ENCODE assay signal across 30 cellular contexts in genomic region chr3:127805026-127805753, GRCh38. TPM values are rescaled to one million over a fixed set of nuclear protein-coding genes. Genes with fewer than 3 reads are reported as not detected.
DNase-seq lines count a peak whose midpoint lies in the region; ATAC-seq, FAIRE-seq and TF ChIP-seq lines count a peak whose summit lies in the region.
"Had no signal": no experiment of that assay in that cellular context is flagged by ENCODE, and none has a peak within 500 bp of the region (broad histone marks: within the 10 kb centered on the region; RNA-seq: fewer than 3 reads in every experiment).

No MANE protein-coding gene starts in this region.

- H3K56ac ChIP-seq in H1 (replicated peaks; ENCODE audit: insufficient read length, low read depth, low read length) = no peak overlapping the region

- H3K14ac ChIP-seq in H1 (ENCODE audit: insufficient read length) = no peak overlapping the region

- H2BK5ac ChIP-seq in H1 (ENCODE audit: low read depth, low read length) = no peak overlapping the region

- H2BK120ac ChIP-seq in H1 (replicated peaks; ENCODE audit: low read depth, low read length) = no peak overlapping the region

- WGBS in H1 (ENCODE audit: extremely low coverage in 1 of 2, insufficient coverage in 1 of 2, insufficient read length in 1 of 2, insufficient replicate concordance in 2 of 2, low coverage in 1 of 2, low lambda C conversion rate in 2 of 2, missing lambda C conversion rate in 1 of 2), 2 experiments = 92% methylated on average over 10 of the region's 10 CpGs; no CpG with 5 or more reads in 1 of the 2 experiments

- H4K8ac ChIP-seq in H1 (ENCODE audit: extremely low read depth, insufficient read depth, low read length) = no peak overlapping the region

- H3K9me3 ChIP-seq in Loucy (ENCODE audit: insufficient read depth, low read depth, low read length) (no peaks in the 10 kb centered on the region), H1 (ENCODE audit: insufficient read depth in 2 of 2, low read depth in 1 of 2, low read length in 1 of 2) (no peaks in the 10 kb centered on the region)
- H3K9me3 ChIP-seq: lower lobe of right lung, Peyer's patch, stomach, upper lobe of left lung had no signal

- H2AFZ ChIP-seq in Loucy (ENCODE audit: low read length) = no peak overlapping the region
- H2AFZ ChIP-seq in H1 (ENCODE audit: low read length) = no peak overlapping the region; the same call in 1 of the 2 replicates

- no peak for TF ChIP-seq RAD21 in H1 (IDR thresholded peaks at IDR 0.05 in 1 of 2, conservative IDR thresholded peaks at IDR 0.05 in 1 of 2; ENCODE audit: low read depth in 2 of 2, low read length in 2 of 2)

- no peak for TF ChIP-seq POLR2A in H1 (IDR thresholded peaks at IDR 0.05; ENCODE audit: control extremely low read depth in 1 of 2, low read depth in 2 of 2, low read length in 2 of 2)

- H3K9me2 ChIP-seq in Loucy (replicated peaks; ENCODE audit: low read depth, low read length) = no peaks in the 10 kb centered on the region

- H3K9ac ChIP-seq in Loucy (ENCODE audit: low read depth, low read length, poor library complexity, severe bottlenecking) = peak overlapping the region; percentile 19
- H3K9ac ChIP-seq in H1 (replicated peaks in 1 of 4; ENCODE audit: extremely low read depth in 1 of 4, low read depth in 3 of 4, low read length in 3 of 4) = no peak overlapping the region; a peak in 1 of 7 replicates

- CTCF ChIA-PET in H1 (lab: Charles Lee; ENCODE audit: partially characterized antibody) = interaction anchor here (0.6 to 1.9 kb wide), 3 partner anchors 14 to 125 kb away, joined by 3 to 4 read pairs (median 4); no protein-coding TSS in a partner anchor

- H3K4me3 Mint-ChIP-seq in mesothelial cell of epicardium = no peak overlapping the region
- H3K4me3 Mint-ChIP-seq: CD4-positive, CD25-positive, alpha-beta regulatory T cell; dendritic cell treated with granulocyte-macrophage colony-stimulating factor and Interleukin-4, amounts not matched to agents 40 ng/mL and 50 ng/mL, for 4 days; IgD-negative memory B cell; nephron progenitor cell had no signal

- DNase-seq in G401 (ENCODE audit: low spot score) = peak; percentile 64
- no peak for DNase-seq in H1 (ENCODE audit: low read depth in 1 of 2, low spot score in 2 of 2)
- peak; percentile 52 for DNase-seq in middle frontal gyrus (ENCODE audit: extremely low spot score, low spot score)
- no peak for DNase-seq in activated CD4-positive, alpha-beta T cell treated with anti-CD3 and anti-CD28 coated beads for 48 hours
- DNase-seq in mesothelial cell of epicardium (ENCODE audit: low spot score in 2 of 2, unreplicated experiment in 2 of 2) = no peak
- DNase-seq: activated CD4-positive, alpha-beta T cell treated with anti-CD3 and anti-CD28 coated beads, Interleukin-2, amount 50 U/mL, for 1 hour; activated naive CD4-positive, alpha-beta T cell treated with Interleukin-2 at 50 U/mL for 16 hours; activated T-cell treated with anti-CD3 and anti-CD28 coated beads, Interleukin-2, amount 50 U/mL, for 48 hours; amniotic stem cell; CD4-positive, CD25-positive, alpha-beta regulatory T cell; EL; lower lobe of right lung; NCI-H1105; NCI-H187 treated with DMSO at 0.1 percent for 48 hours; NCI-H526; nephron progenitor cell; Peyer's patch; SIG-M5; stimulated activated CD8-positive, alpha-beta memory T cell treated with anti-CD3 and anti-CD28 coated beads, Interleukin-4, amount 100 ng/mL, for 48 hours; stomach; SW 1271; T-helper 9 cell had no signal

- no peak overlapping the region for H2BK12ac ChIP-seq in H1 (ENCODE audit: low read depth, low read length)

- H3K79me1 ChIP-seq in H1 (ENCODE audit: low read depth, low read length) = no peaks in the 10 kb centered on the region

- no peaks in the 10 kb centered on the region for H3K36me3 Mint-ChIP-seq in mesothelial cell of epicardium
- H3K36me3 Mint-ChIP-seq: CD4-positive, CD25-positive, alpha-beta regulatory T cell had no signal

- H2AK5ac ChIP-seq in H1 (ENCODE audit: low read depth, low read length) = no peak overlapping the region

- no peaks in the 10 kb centered on the region for H3K9me3 Mint-ChIP-seq in mesothelial cell of epicardium
- H3K9me3 Mint-ChIP-seq: CD4-positive, CD25-positive, alpha-beta regulatory T cell; dendritic cell treated with granulocyte-macrophage colony-stimulating factor and Interleukin-4, amounts not matched to agents 40 ng/mL and 50 ng/mL, for 4 days; nephron progenitor cell had no signal

- H3K4me3 ChIP-seq in Loucy (ENCODE audit: low read length, poor library complexity, severe bottlenecking) (no peak overlapping the region), H1 (ENCODE audit: extremely low read depth in 1 of 4, insufficient read depth in 2 of 4, low read depth in 3 of 4, low read length in 4 of 4) (no peak overlapping the region)
- H3K4me3 ChIP-seq: lower lobe of right lung, Peyer's patch, stomach, upper lobe of left lung had no signal

- H4K5ac ChIP-seq in H1 (ENCODE audit: insufficient read length, low read depth, low read length) = no peak overlapping the region

- no peak overlapping the region for H2BK15ac ChIP-seq in H1 (ENCODE audit: low read length)

- H4K20me1 ChIP-seq in Loucy (ENCODE audit: insufficient read depth, low read length, poor library complexity, severe bottlenecking) = no peaks in the 10 kb centered on the region
- H4K20me1 ChIP-seq in H1 (replicated peaks in 1 of 2; ENCODE audit: control insufficient read depth in 1 of 2, insufficient read depth in 2 of 2, low read length in 2 of 2) = peaks cover 0 to 4% of the 10 kb centered on the region in 2 experiments

- no peak overlapping the region for H3K27ac Mint-ChIP-seq in mesothelial cell of epicardium
- H3K27ac Mint-ChIP-seq: CD4-positive, CD25-positive, alpha-beta regulatory T cell; dendritic cell treated with granulocyte-macrophage colony-stimulating factor and Interleukin-4, amounts not matched to agents 40 ng/mL and 50 ng/mL, for 4 days; IgD-negative memory B cell; nephron progenitor cell had no signal

- TF ChIP-seq EP300 in H1 (IDR thresholded peaks at IDR 0.05; ENCODE audit: borderline replicate concordance in 1 of 2, low read depth in 2 of 2, low read length in 2 of 2) = no peak

- no peak for FAIRE-seq in H1 (lab: Jason Lieb, UNC)
- FAIRE-seq: bronchial epithelial cell, D721Med, endometrium had no signal

- no peak for TF ChIP-seq CTCF in Loucy (conservative IDR thresholded peaks at IDR 0.05; ENCODE audit: low read length)
- no peak for TF ChIP-seq CTCF in H1 (IDR thresholded peaks at IDR 0.05; ENCODE audit: control extremely low read depth in 1 of 3, insufficient read depth in 1 of 3, low read depth in 1 of 3, low read length in 3 of 3)
- TF ChIP-seq CTCF in mesothelial cell of epicardium (IDR thresholded peaks at IDR 0.05; ENCODE audit: unreplicated experiment) = no peak

- H3K79me2 ChIP-seq in Loucy (ENCODE audit: insufficient read depth, low read length) (peaks cover 70% of the 10 kb centered on the region), H1 (ENCODE audit: control insufficient read depth in 1 of 2, insufficient read depth in 2 of 2, low read length in 2 of 2) (no peaks in the 10 kb centered on the region)

- no peaks in the 10 kb centered on the region for H3K4me1 Mint-ChIP-seq in mesothelial cell of epicardium

- in situ Hi-C loops in G401 (cut with HindIII; ENCODE audit: low sequenced_read_pairs) = no loop called here

- no peak overlapping the region for H3K23ac ChIP-seq in H1 (ENCODE audit: insufficient read length)

- peaks cover 32% of the 10 kb centered on the region for H3K36me3 ChIP-seq in Loucy (ENCODE audit: insufficient read depth, low read length)
- no peaks in the 10 kb centered on the region for H3K36me3 ChIP-seq in H1 (ENCODE audit: control insufficient read depth in 2 of 4, insufficient read depth in 4 of 4, low read length in 3 of 4)

- no peak overlapping the region for H2BK20ac ChIP-seq in H1 (ENCODE audit: low read length)

- H3K4ac ChIP-seq in H1 (replicated peaks; ENCODE audit: insufficient read length, low read depth, low read length) = no peak overlapping the region

- no peak overlapping the region for H3K27ac ChIP-seq in H1 (ENCODE audit: low read depth, low read length)
- H3K27ac ChIP-seq: lower lobe of right lung, Peyer's patch, stomach, upper lobe of left lung had no signal

- H3K27me3 Mint-ChIP-seq in mesothelial cell of epicardium (ENCODE audit: low read depth) = peaks cover 5% of the 10 kb centered on the region
- H3K27me3 Mint-ChIP-seq: CD4-positive, CD25-positive, alpha-beta regulatory T cell; dendritic cell treated with granulocyte-macrophage colony-stimulating factor and Interleukin-4, amounts not matched to agents 40 ng/mL and 50 ng/mL, for 4 days; IgD-negative memory B cell had no signal

- H3K4me1 ChIP-seq in Loucy (ENCODE audit: insufficient read depth, low read length, poor library complexity, severe bottlenecking) (peaks cover 65% of the 10 kb centered on the region), H1 (replicated peaks in 1 of 4; ENCODE audit: control insufficient read depth in 3 of 4, insufficient read depth in 4 of 4, low read length in 3 of 4) (no peaks in the 10 kb centered on the region)

- no peak overlapping the region for H3K18ac ChIP-seq in H1 (ENCODE audit: extremely low read depth, low read length)

- H3K27me3 ChIP-seq in Loucy (ENCODE audit: insufficient read depth, low read length, poor library complexity, severe bottlenecking) (no peaks in the 10 kb centered on the region), H1 (replicated peaks in 1 of 4; ENCODE audit: control insufficient read depth in 3 of 4, extremely low read depth in 1 of 4, insufficient read depth in 3 of 4, low read length in 3 of 4) (no peaks in the 10 kb centered on the region)
- H3K27me3 ChIP-seq: Peyer's patch, stomach, upper lobe of left lung had no signal

- no peak overlapping the region for H4K91ac ChIP-seq in H1 (replicated peaks; ENCODE audit: insufficient read length, low read length)

- POLR2A ChIA-PET in H1 (lab: Charles Lee; ENCODE audit: partially characterized antibody) = no interaction called here

- H3K4me2 ChIP-seq in Loucy (ENCODE audit: low read depth, low read length, poor library complexity, severe bottlenecking) = no peak overlapping the region
- H3K4me2 ChIP-seq in H1 (ENCODE audit: insufficient read depth in 1 of 2, low read depth in 2 of 2, low read length in 2 of 2) = no peak overlapping the region

- peaks cover 11% of the 10 kb centered on the region for H3F3A ChIP-seq in Loucy (ENCODE audit: low read depth)

- ATAC-seq in HG02623 (IDR thresholded peaks at IDR 0.05; ENCODE audit: unreplicated experiment) = no peak
- ATAC-seq: lower lobe of right lung had no signal

- peaks cover 4% of the 10 kb centered on the region; the same call in 1 of the 2 replicates for H3K23me2 ChIP-seq in H1 (ENCODE audit: low read depth, low read length)

RNA-seq across cellular contexts. Expression of gene MGLL, which starts 17.1 kb away (rescaled TPM):
- not detected in 2 replicates for total RNA-seq in G401 (2014; rRNA removed; shearing (Covaris generic))
- total RNA-seq in H1 (2021; fragmentation: NEBNext Ultra II Directional; extraction: Animal tissue kit (Norgen Biotek cat#: 25700)) = 0.34 and 0.75 TPM in 2 replicates
- polyA plus RNA-seq in H1 (2011; rRNA removed) = 0.05 and 0.24 TPM in 2 replicates
- 0.13 TPM for polyA plus RNA-seq in H1 (2011; cell fraction: cytosol; rRNA removed)
- polyA plus RNA-seq in H1 (2011; cell fraction: nucleus; rRNA removed) = 0.13 TPM
- 0.05 to 1.1 TPM (median 0.35 TPM) in 4 replicates for polyA plus RNA-seq in H1 (2012, experiment 1 of 2)
- polyA plus RNA-seq in H1 (2012, experiment 2 of 2) = 0.10 TPM
- 0.79 TPM for polyA plus RNA-seq in H1 (2013, experiment 1 of 2)
- 0.64 TPM for polyA plus RNA-seq in H1 (2013, experiment 2 of 2)
- 0.38 and 1.6 TPM in 2 replicates for polyA minus RNA-seq in H1 (2011; rRNA and poly(A)+ RNA removed)
- 15.9 TPM for polyA minus RNA-seq in H1 (2011; cell fraction: cytosol; rRNA and poly(A)+ RNA removed)
- polyA minus RNA-seq in H1 (2011; cell fraction: nucleus; rRNA and poly(A)+ RNA removed) = 0.70 TPM
- total RNA-seq in mesothelial cell of epicardium = 2.0 to 2.5 TPM (median 2.4 TPM) in 3 replicates

Comparison
In these comparisons a context has a peak if more than half of its experiments do, and no peak if none do; other contexts are left out.
1. DNase-seq: peak in G401 (single experiment) and middle frontal gyrus (single experiment); none in H1 (0 of 2), activated CD4-positive, alpha-beta T cell treated with anti-CD3 and anti-CD28 coated beads for 48 hours (single experiment) and mesothelial cell of epicardium (0 of 2).